ENCODE assay signal across 13 cellular contexts in the genomic region with DNA sequence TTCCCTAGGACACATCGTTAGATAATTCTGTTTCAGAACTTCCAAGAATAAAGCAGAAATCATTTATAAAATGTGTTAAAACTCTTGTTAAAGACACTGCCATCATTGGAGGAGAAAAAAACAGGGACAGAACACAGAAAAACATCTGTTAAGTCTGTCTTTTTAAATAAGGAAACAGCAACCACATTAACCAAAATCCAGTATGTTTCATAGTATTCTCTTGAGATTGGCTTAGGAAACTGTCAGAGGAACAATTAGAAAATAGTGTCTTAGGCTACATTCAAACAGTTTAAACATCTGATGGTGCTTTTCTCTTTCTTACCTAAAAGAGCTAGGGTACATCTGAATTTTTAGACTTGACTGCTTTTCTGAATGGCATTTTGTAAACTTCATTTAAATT.
"Had no signal": no experiment of that assay in that cellular context is flagged by ENCODE, and none has a peak within 500 bp of the region (broad histone marks: within the 10 kb centered on the region; RNA-seq: fewer than 3 reads in every experiment).

No MANE protein-coding gene starts in this region.

- H3K27me3 ChIP-seq: esophagus muscularis mucosa, foreskin keratinocyte, sigmoid colon, upper lobe of right lung had no signal

- DNase-seq: activated CD4-positive, alpha-beta T cell treated with anti-CD3 and anti-CD28 coated beads for 1 hour; activated gamma-delta T cell; effector CD4-positive, alpha-beta T cell; foreskin keratinocyte; lower lobe of right lung; nephron progenitor cell; nucleus accumbens; posterior cingulate gyrus; sigmoid colon; stimulated activated naive B cell treated with anti-CD40 and anti-IgM and Interleukin-4, amounts not matched to agents 10 μg/mL and 1 μg/mL and 100 μg/mL, for 72 hours; upper lobe of right lung; WERI-Rb-1 had no signal

- H3K9me3 ChIP-seq: esophagus muscularis mucosa, lower lobe of right lung, sigmoid colon, upper lobe of right lung had no signal

- H3K27ac ChIP-seq: esophagus muscularis mucosa, foreskin keratinocyte, lower lobe of right lung, sigmoid colon, upper lobe of right lung, WERI-Rb-1 had no signal

- H3K4me1 ChIP-seq: esophagus muscularis mucosa, foreskin keratinocyte, lower lobe of right lung, upper lobe of right lung had no signal

- ATAC-seq: foreskin keratinocyte; lower lobe of right lung; stimulated activated naive B cell treated with anti-CD40 and anti-IgM and Interleukin-4, amounts not matched to agents 10 μg/mL and 1 μg/mL and 100 μg/mL, for 72 hours; upper lobe of right lung had no signal

- H3K4me3 ChIP-seq: esophagus muscularis mucosa, lower lobe of right lung, sigmoid colon, upper lobe of right lung had no signal
